2 cellular contexts compared by ENCODE assay signal in genomic region chr4:36338973-36339372, GRCh38.
TF ChIP-seq lines count a peak whose summit lies in the region.

No MANE protein-coding gene starts in this region.

TF ChIP-seq in HepG2, 621 proteins besides CTCF, POLR2A, EP300 and RAD21:
- TF ChIP-seq MAFK (conservative IDR thresholded peaks at IDR 0.05 in 1 of 2, IDR thresholded peaks at IDR 0.05 in 1 of 2; ENCODE audit: low read length in 2 of 2): peak; percentile 69 to 76
- no peak for TF ChIP-seq CENPX (CRISPR knock-in tag; IDR thresholded peaks at IDR 0.05)
- peak; percentile 63; the same call in 1 of the 2 replicates for TF ChIP-seq MAFF (IDR thresholded peaks at IDR 0.05; ENCODE audit: low read depth, low read length)

TF ChIP-seq in K562, 482 proteins besides CTCF, POLR2A, EP300 and RAD21:
- TF ChIP-seq EHMT2 (IDR thresholded peaks at IDR 0.05) (no peak), PATZ1 (CRISPR knock-in tag; IDR thresholded peaks at IDR 0.05; ENCODE audit: borderline replicate concordance) (no peak), MAFG (tag; conservative IDR thresholded peaks at IDR 0.05) (peak; percentile 28; the same call in 1 of the 2 replicates), FOXK2 (conservative IDR thresholded peaks at IDR 0.05 in 1 of 2, IDR thresholded peaks at IDR 0.05 in 1 of 2; ENCODE audit: low read depth in 2 of 2) (no peak), HINFP (tag; conservative IDR thresholded peaks at IDR 0.05; ENCODE audit: low read depth) (no peak), HDAC3 (IDR thresholded peaks at IDR 0.05; ENCODE audit: borderline replicate concordance, partially characterized antibody) (no peak), ZNF316 (IDR thresholded peaks at IDR 0.05) (peak; percentile 47; the same call in 1 of the 2 replicates), TCF3 (CRISPR knock-in tag; IDR thresholded peaks at IDR 0.05) (no peak), STAT5B (CRISPR knock-in tag; IDR thresholded peaks at IDR 0.05) (no peak), IFI16 (CRISPR knock-in tag; IDR thresholded peaks at IDR 0.05) (no peak), C11orf30 (IDR thresholded peaks at IDR 0.05; ENCODE audit: low read depth) (peak; percentile 17; the same call in 1 of the 2 replicates), ATF2 (CRISPR knock-in tag; IDR thresholded peaks at IDR 0.05) (no peak), NBN (IDR thresholded peaks at IDR 0.05; ENCODE audit: low read depth) (no peak), ZNF263 (CRISPR knock-in tag; IDR thresholded peaks at IDR 0.05; ENCODE audit: borderline replicate concordance) (no peak), NR2C2 (CRISPR knock-in tag; IDR thresholded peaks at IDR 0.05) (no peak), NR2C2 (tag; IDR thresholded peaks at IDR 0.05) (no peak), E2F3 (CRISPR knock-in tag; IDR thresholded peaks at IDR 0.05) (no peak), BACH1 (tag; IDR thresholded peaks at IDR 0.05) (no peak), RFX1 (IDR thresholded peaks at IDR 0.05) (no peak), ZNF707 (CRISPR knock-in tag; conservative IDR thresholded peaks at IDR 0.05) (no peak), MAFK (IDR thresholded peaks at IDR 0.05; ENCODE audit: low read length) (no peak)
